ENCODE assay signal across 8 cellular contexts in the genomic region with DNA sequence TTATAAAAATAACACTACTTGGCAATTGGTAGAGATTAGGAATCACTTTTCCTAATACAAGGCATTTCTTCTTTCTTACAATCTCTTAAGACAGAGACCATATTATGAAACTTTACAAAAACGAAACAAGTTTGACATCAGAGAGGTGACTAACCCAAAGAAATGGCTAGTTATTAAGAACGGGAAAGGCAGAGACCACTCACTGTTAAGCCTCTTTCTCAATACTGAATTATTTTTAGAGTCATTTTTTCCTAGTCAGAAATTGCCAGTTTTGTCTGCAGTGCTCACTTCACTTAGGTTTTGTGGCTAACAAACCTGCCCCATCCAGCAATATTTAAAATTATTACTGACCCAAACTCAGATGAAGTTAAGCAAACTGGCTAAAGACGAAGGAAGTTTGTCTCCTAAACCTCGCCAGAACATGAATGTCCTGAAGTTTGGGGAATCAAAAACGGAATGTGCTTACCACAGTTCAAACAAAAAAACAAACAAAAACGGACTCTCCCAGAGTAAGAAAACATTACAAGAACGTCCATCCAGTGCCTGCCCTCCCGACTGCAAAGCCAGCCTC. TPM values are rescaled to one million over a fixed set of nuclear protein-coding genes. Genes with fewer than 3 reads are reported as not detected.
DNase-seq lines count a peak whose midpoint lies in the region; ATAC-seq, FAIRE-seq and TF ChIP-seq lines count a peak whose summit lies in the region.

No MANE protein-coding gene starts in this region.

- H3K9me3 Mint-ChIP-seq in activated naive CD4-positive, alpha-beta T cell treated with anti-CD3 and anti-CD28 coated beads, Interleukin-2, amount 50 U/mL, for 72 hours = no peaks in the 10 kb centered on the region

- H3K36me3 Mint-ChIP-seq in activated naive CD4-positive, alpha-beta T cell treated with anti-CD3 and anti-CD28 coated beads, Interleukin-2, amount 50 U/mL, for 72 hours = peaks cover 9 to 14% of the 10 kb centered on the region in 2 donors

- no peak for FAIRE-seq in small intestine (lab: Jason Lieb, UNC)

- peaks cover 44% of the 10 kb centered on the region for H3K79me2 ChIP-seq in hepatocyte

- peak overlapping the region; percentile 97 to 100 for H3K27ac Mint-ChIP-seq in activated naive CD4-positive, alpha-beta T cell treated with anti-CD3 and anti-CD28 coated beads, Interleukin-2, amount 50 U/mL, for 72 hours

- no peaks in the 10 kb centered on the region for H3K9me2 ChIP-seq in hepatocyte (replicated peaks; ENCODE audit: insufficient read depth)

- H2AFZ ChIP-seq in hepatocyte = peak overlapping the region; percentile 57

- H3K36me3 ChIP-seq in hepatocyte (replicated peaks; ENCODE audit: insufficient read depth, low read depth) = no peaks in the 10 kb centered on the region
- H3K36me3 ChIP-seq in small intestine (ENCODE audit: control insufficient read depth in 2 of 2, insufficient read depth in 2 of 2, low read length in 2 of 2) = no peaks in the 10 kb centered on the region

- TF ChIP-seq CTCF in hepatocyte (IDR thresholded peaks at IDR 0.05; ENCODE audit: poor library complexity) = no peak

- H3K9me3 ChIP-seq in hepatocyte (ENCODE audit: low read depth) (no peaks in the 10 kb centered on the region), small intestine (ENCODE audit: control insufficient read depth, low read depth) (no peaks in the 10 kb centered on the region)

- H3K4me3 ChIP-seq in hepatocyte = peak overlapping the region; percentile 71
- peak overlapping the region; percentile 71 to 78 for H3K4me3 ChIP-seq in small intestine (ENCODE audit: low read depth in 1 of 2, low read length in 2 of 2)

- H3K4me1 ChIP-seq in hepatocyte (ENCODE audit: insufficient read depth) (peaks cover 12% of the 10 kb centered on the region), small intestine (ENCODE audit: control insufficient read depth in 2 of 2, insufficient read depth in 1 of 2, low read depth in 1 of 2, low read length in 1 of 2) (no peaks in the 10 kb centered on the region)

- 1% methylated on average over 8 of the region's 8 CpGs for WGBS in hepatocyte (ENCODE audit: low lambda C conversion rate, missing lambda C conversion rate)
- 0 to 1% (median 0%) methylated on average over 8 of the region's 8 CpGs for WGBS in small intestine, 3 donors

- DNase-seq in EL (peak; percentile 58), Kasumi-1 (lab: John Stamatoyannopoulos, UW) (peak; percentile 32 to 43), hepatocyte (ENCODE audit: low spot score) (peak; percentile 45), small intestine (peak; percentile 26), T-helper 9 cell (no peak), cerebellar cortex (ENCODE audit: low spot score) (no peak)
- peak in 1 of 2 donors; percentile 12 for DNase-seq in activated naive CD4-positive, alpha-beta T cell treated with anti-CD3 and anti-CD28 coated beads, Interleukin-2, amount 50 U/mL, for 72 hours (ENCODE audit: low spot score in 2 of 2)

- peak overlapping the region; percentile 73 for H3K4me2 ChIP-seq in hepatocyte

- H3K27ac ChIP-seq in hepatocyte (peak overlapping the region; percentile 99), small intestine (ENCODE audit: low read depth in 1 of 2, low read length in 1 of 2) (peak overlapping the region; percentile 82 to 97)

- H4K20me1 ChIP-seq in hepatocyte (ENCODE audit: insufficient read depth, poor library complexity, severe bottlenecking) = no peaks in the 10 kb centered on the region

- H3K27me3 ChIP-seq in hepatocyte = no peaks in the 10 kb centered on the region
- no peaks in the 10 kb centered on the region for H3K27me3 ChIP-seq in small intestine (ENCODE audit: control insufficient read depth in 2 of 2, insufficient read depth in 2 of 2, low read length in 2 of 2)

- peak; percentile 33 for ATAC-seq in GM21619 (IDR thresholded peaks at IDR 0.05; ENCODE audit: unreplicated experiment)
- peak; percentile 50 for ATAC-seq in activated naive CD4-positive, alpha-beta T cell treated with anti-CD3 and anti-CD28 coated beads, Interleukin-2, amount 50 U/mL, for 72 hours

RNA-seq across cellular contexts. Expression of a gene that starts 1.3 kb away (rescaled TPM):
- total RNA-seq in activated naive CD4-positive, alpha-beta T cell treated with anti-CD3 and anti-CD28 coated beads, Interleukin-2, amount 50 U/mL, for 72 hours = 1 to 10 TPM; 8.1 to 9.6 TPM
- total RNA-seq in hepatocyte = 27.1 and 38.6 TPM in 2 replicates
- polyA plus RNA-seq in hepatocyte (4.2 and 4.9 TPM in 2 replicates), small intestine (1 to 10 TPM; 1.8 to 3.4 (median 2.7) TPM)

RNA-seq across cellular contexts. Expression of a gene that starts 55.3 kb away (rescaled TPM):
- total RNA-seq in activated naive CD4-positive, alpha-beta T cell treated with anti-CD3 and anti-CD28 coated beads, Interleukin-2, amount 50 U/mL, for 72 hours = not detected
- total RNA-seq in hepatocyte = 0.52 and 2.1 TPM in 2 replicates
- 0.94 and 1.1 TPM in 2 replicates for polyA plus RNA-seq in hepatocyte
- under 1 TPM in 1 of 3 donors, not detected in 2; 0.16 TPM for polyA plus RNA-seq in small intestine

Comparison
In these comparisons a context has a peak if more than half of its experiments do, and no peak if none do; other contexts are left out.
1. DNase-seq: peak in EL (single experiment), Kasumi-1 (2 of 2), hepatocyte (single experiment) and small intestine (single experiment); none in T-helper 9 cell (single experiment) and cerebellar cortex (single experiment).